In genomic region chr6:138404666-138405337, GRCh38 we compare ENCODE assay signal across 8 cellular contexts. TPM values are rescaled to one million over a fixed set of nuclear protein-coding genes. Genes with fewer than 3 reads are reported as not detected.
A peak's percentile ranks its signal among the peaks of the same experiment; 100 is the strongest.
DNase-seq lines count a peak whose midpoint lies in the region; ATAC-seq and TF ChIP-seq lines count a peak whose summit lies in the region.

No MANE protein-coding gene starts in this region.

- H3K27ac ChIP-seq in HUES48 (ENCODE audit: low read depth, low read length) (peak overlapping the region; percentile 57), ovary (peak overlapping the region; percentile 82 to 98)

- TF ChIP-seq POLR2A in ovary (IDR thresholded peaks at IDR 0.05): no peak

- H3K9me3 ChIP-seq in HUES48 (ENCODE audit: control insufficient read depth, insufficient read depth, low read length) (no peaks in the 10 kb centered on the region), ovary (no peaks in the 10 kb centered on the region)

- TF ChIP-seq EP300 in ovary (IDR thresholded peaks at IDR 0.05): no peak

- intact Hi-C loops in ovary (cut with DNase I): loop anchor here in 1 of 4 donors (10.0 kb wide), 1 partner anchor 290 kb away; no protein-coding TSS in a partner anchor

- peaks cover 6% of the 10 kb centered on the region for H3K4me1 ChIP-seq in HUES48 (ENCODE audit: control insufficient read depth, insufficient read depth, low read length)
- peaks cover 3% of the 10 kb centered on the region for H3K4me1 ChIP-seq in ovary (ENCODE audit: insufficient read depth)

- WGBS in ovary, 3 donors: 2 to 3% (median 3%) methylated on average over 35 of the region's 35 CpGs

- DNase-seq in ELF-1 (ENCODE audit: low read depth, low spot score): peak; percentile 52
- peak; percentile 66 for DNase-seq in activated CD8-positive, alpha-beta memory T cell treated with anti-CD3 and anti-CD28 coated beads, Interleukin-2, amount 50 U/mL, for 48 hours
- DNase-seq in fibroblast of villous mesenchyme (ENCODE audit: low read depth): peak; percentile 16
- peak; percentile 25 to 49 (median 34) for DNase-seq in ovary
- no peak for DNase-seq in occipital lobe (lab: John Stamatoyannopoulos, UW)
- no peak for DNase-seq in GM13977 (ENCODE audit: low spot score)

- TF ChIP-seq CTCF in fibroblast of villous mesenchyme (IDR thresholded peaks at IDR 0.05; ENCODE audit: insufficient read depth, low read depth, low read length) (no peak), ovary (IDR thresholded peaks at IDR 0.05) (no peak), GM13977 (IDR thresholded peaks at IDR 0.05; ENCODE audit: extremely low read depth, insufficient read depth, missing control alignments) (no peak)

- H3K4me3 ChIP-seq in HUES48 (ENCODE audit: low read depth, low read length) (peak overlapping the region; percentile 93), fibroblast of villous mesenchyme (ENCODE audit: low read depth, low read length) (peak overlapping the region; percentile 88), ovary (peak overlapping the region; percentile 95)

- peaks cover 45% of the 10 kb centered on the region for H3K36me3 ChIP-seq in HUES48 (ENCODE audit: control insufficient read depth, insufficient read depth, low read length)
- no peaks in the 10 kb centered on the region for H3K36me3 ChIP-seq in ovary

- H3K27me3 ChIP-seq in HUES48 (ENCODE audit: control insufficient read depth, insufficient read depth, low read length): no peaks in the 10 kb centered on the region
- H3K27me3 ChIP-seq in ovary: no peaks in the 10 kb centered on the region

- in situ Hi-C loops in GM13977 (cut with MboI; ENCODE audit: low pct_unique_long_range_greater_than_20kb, low sequenced_read_pairs, unreplicated experiment): loop anchor here (25.0 kb wide), 1 partner anchor 357 kb away; the partner anchor contains the start of gene CCDC28A

- peak overlapping the region; percentile 71 for H3K9ac ChIP-seq in HUES48 (ENCODE audit: low read depth, low read length)

- ATAC-seq in GM21381 (IDR thresholded peaks at IDR 0.05; ENCODE audit: unreplicated experiment): no peak

RNA-seq across cellular contexts. Expression of gene HEBP2, which starts 0.8 kb away (rescaled TPM):
- 13.8 and 22.2 TPM in 2 replicates for total RNA-seq in fibroblast of villous mesenchyme
- 10 to 100 TPM; 44.1 to 64.8 (median 44.4) TPM for total RNA-seq in ovary
- 10 to 100 TPM; 12.4 to 29.5 TPM for polyA plus RNA-seq in ovary
- 6.6 TPM for total RNA-seq in occipital lobe

RNA-seq across cellular contexts. Expression of gene SMIM28, which starts 27.1 kb away (rescaled TPM):
- not detected in 2 replicates for total RNA-seq in fibroblast of villous mesenchyme
- not detected for total RNA-seq in ovary
- not detected for polyA plus RNA-seq in ovary
- total RNA-seq in occipital lobe: not detected

Comparison
In these comparisons a context has a peak if more than half of its experiments do, and no peak if none do; other contexts are left out.
1. DNase-seq: peak in ELF-1 (single experiment), activated CD8-positive, alpha-beta memory T cell treated with anti-CD3 and anti-CD28 coated beads, Interleukin-2, amount 50 U/mL, for 48 hours (single experiment), fibroblast of villous mesenchyme (single experiment) and ovary (5 of 5); none in occipital lobe (single experiment) and GM13977 (single experiment).
2. Peak in every context shown above with its lines, with median percentiles within 50 percentile points of each other: H3K4me3 ChIP-seq.